In the genomic region with DNA sequence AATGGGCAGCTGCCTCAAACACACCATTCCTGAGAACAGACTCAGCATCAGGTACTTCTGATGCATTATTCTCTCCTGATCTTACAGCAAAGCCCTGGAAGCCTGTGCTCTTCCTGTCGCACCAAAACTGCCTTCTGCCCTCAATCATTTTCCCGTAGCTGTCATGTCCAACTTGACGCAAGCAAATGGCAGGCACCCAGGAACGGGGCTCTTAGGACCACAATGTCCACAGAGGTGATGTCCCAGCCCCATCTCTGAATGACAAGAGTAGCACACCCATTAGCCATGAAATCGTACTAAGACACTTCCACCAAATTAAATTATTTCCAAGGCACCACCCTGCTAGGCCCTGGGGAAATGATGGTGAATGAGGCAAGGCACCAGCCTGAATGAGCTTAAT, we compare ENCODE assay signal across 17 cellular contexts. TPM values are rescaled to one million over a fixed set of nuclear protein-coding genes. Genes with fewer than 3 reads are reported as not detected.
DNase-seq lines count a peak whose midpoint lies in the region; ATAC-seq and TF ChIP-seq lines count a peak whose summit lies in the region.
"Had no signal": no experiment of that assay in that cellular context is flagged by ENCODE, and none has a peak within 500 bp of the region (broad histone marks: within the 10 kb centered on the region; RNA-seq: fewer than 3 reads in every experiment).

No MANE protein-coding gene starts in this region.

- POLR2A ChIA-PET in Caco-2 (lab: Charles Lee) (interaction anchor here (0.7 to 1.2 kb wide), 2 partner anchors 12 to 47 kb away, joined by 3 to 4 read pairs; a partner anchor contains a TSS), Panc1 (lab: Charles Lee) (no interaction called here)

- H3K9me3 ChIP-seq in Caco-2: no peaks in the 10 kb centered on the region
- H3K9me3 ChIP-seq in Panc1 (ENCODE audit: control insufficient read depth, insufficient read depth, low read depth, low read length): no peaks in the 10 kb centered on the region
- no peaks in the 10 kb centered on the region for H3K9me3 ChIP-seq in gastrocnemius medialis
- peaks cover 15% of the 10 kb centered on the region for H3K9me3 ChIP-seq in endodermal cell (ENCODE audit: control insufficient read depth, low read length)

- H3K27ac Mint-ChIP-seq in Caco-2 (ENCODE audit: unreplicated experiment) (peak overlapping the region; percentile 92), nephron progenitor cell (peak overlapping the region; percentile 77), endodermal cell (no peak overlapping the region)
- H3K27ac Mint-ChIP-seq: CD4-positive, alpha-beta T cell; GM23338 had no signal

- H3K4me3 Mint-ChIP-seq in Caco-2 (ENCODE audit: unreplicated experiment) (peak overlapping the region; percentile 60), nephron progenitor cell (no peak overlapping the region), endodermal cell (no peak overlapping the region)
- H3K4me3 Mint-ChIP-seq: CD4-positive, alpha-beta T cell had no signal

- TF ChIP-seq POLR2A in gastrocnemius medialis (IDR thresholded peaks at IDR 0.05): no peak

- H3K4me1 Mint-ChIP-seq in Caco-2 (ENCODE audit: low read depth, unreplicated experiment) (peaks cover 54% of the 10 kb centered on the region), nephron progenitor cell (peaks cover 51% of the 10 kb centered on the region), endodermal cell (peaks cover 55% of the 10 kb centered on the region)

- intact Hi-C loops in Caco-2 (cut with micrococcal nuclease; ENCODE audit: unreplicated experiment) (no loop called here), Panc1 (cut with micrococcal nuclease; ENCODE audit: unreplicated experiment) (no loop called here), gastrocnemius medialis (cut with DNase I; ENCODE audit: low total_unique reads) (no loop called here)

- H3K9me3 Mint-ChIP-seq in Caco-2 (ENCODE audit: unreplicated experiment): no peaks in the 10 kb centered on the region
- peaks cover 19% of the 10 kb centered on the region for H3K9me3 Mint-ChIP-seq in nephron progenitor cell
- H3K9me3 Mint-ChIP-seq in endodermal cell: peaks cover 9% of the 10 kb centered on the region
- H3K9me3 Mint-ChIP-seq: CD4-positive, alpha-beta T cell had no signal

- CTCF ChIA-PET in Caco-2 (lab: Charles Lee) (no interaction called here), Panc1 (lab: Charles Lee) (interaction anchor here (0.6 kb wide), 1 partner anchor 26 kb away, joined by 3 read pairs; no protein-coding TSS in a partner anchor)

- H3K27ac ChIP-seq in Panc1 (ENCODE audit: low read length): peak overlapping the region; percentile 76
- H3K27ac ChIP-seq in gastrocnemius medialis: peak overlapping the region; percentile 78 to 84 (median 80)
- H3K27ac ChIP-seq in endodermal cell (ENCODE audit: low read depth, low read length): no peak overlapping the region
- H3K27ac ChIP-seq: C4-2B, HL-60 had no signal

- in situ Hi-C loops in Panc1 (cut with HindIII; ENCODE audit: low pct_unique_long_range_greater_than_20kb, low sequenced_read_pairs): no loop called here
- in situ Hi-C loops in gastrocnemius medialis (cut with MboI; ENCODE audit: low sequenced_read_pairs in 4 of 4): no loop called here

- DNase-seq in Caco-2: no peak
- no peak for DNase-seq in Panc1 (ENCODE audit: low read depth, low spot score)
- no peak for DNase-seq in nephron progenitor cell
- DNase-seq in gastrocnemius medialis: no peak
- no peak for DNase-seq in endodermal cell
- no peak for DNase-seq in NCI-H69 (lab: John Stamatoyannopoulos, UW)
- no peak for DNase-seq in NK-92 (lab: John Stamatoyannopoulos, UW; ENCODE audit: unreplicated experiment)
- DNase-seq: AML-193; CD4-positive, alpha-beta T cell; DMS79; GDM1; HCEC 1CT; IMR-90 had no signal

- H3K36me3 ChIP-seq in Caco-2 (ENCODE audit: control insufficient read depth, insufficient read depth, low read length) (no peaks in the 10 kb centered on the region), Panc1 (ENCODE audit: control insufficient read depth, insufficient read depth, low read length) (no peaks in the 10 kb centered on the region), gastrocnemius medialis (no peaks in the 10 kb centered on the region), endodermal cell (ENCODE audit: control insufficient read depth, insufficient read depth, low read length) (peaks cover 20% of the 10 kb centered on the region)

- 90 to 98% methylated on average over 4 to 5 of the region's 5 CpGs for WGBS in endodermal cell (ENCODE audit: insufficient coverage in 1 of 2, insufficient read length in 1 of 2), 2 experiments

- H3K27me3 Mint-ChIP-seq in Caco-2 (ENCODE audit: insufficient read depth, unreplicated experiment): no peaks in the 10 kb centered on the region
- peaks cover 2% of the 10 kb centered on the region for H3K27me3 Mint-ChIP-seq in nephron progenitor cell (ENCODE audit: low read depth, poor library complexity)
- no peaks in the 10 kb centered on the region for H3K27me3 Mint-ChIP-seq in endodermal cell (ENCODE audit: insufficient read depth)

- BruUV-seq in Caco-2 (replicated peaks; lab: Mats Ljungman, UMichigan): no TSS peak
- no TSS peak for BruUV-seq in Panc1 (replicated peaks; lab: Mats Ljungman, UMichigan)

- TF ChIP-seq CTCF in Caco-2 (IDR thresholded peaks at IDR 0.05; ENCODE audit: insufficient read depth in 1 of 2, low read depth in 1 of 2, low read length in 1 of 2, severe bottlenecking in 1 of 2, unreplicated experiment in 1 of 2) (no peak), Panc1 (IDR thresholded peaks at IDR 0.05) (no peak), nephron progenitor cell (IDR thresholded peaks at IDR 0.05) (no peak), gastrocnemius medialis (IDR thresholded peaks at IDR 0.05 in 4 of 5, conservative IDR thresholded peaks at IDR 0.05 in 1 of 5) (no peak), endodermal cell (conservative IDR thresholded peaks at IDR 0.05) (no peak)

- H3K27me3 ChIP-seq in Caco-2 (replicated peaks; ENCODE audit: control insufficient read depth, insufficient read depth, low read length): no peaks in the 10 kb centered on the region
- no peaks in the 10 kb centered on the region for H3K27me3 ChIP-seq in Panc1 (ENCODE audit: control insufficient read depth, insufficient read depth, low read length)
- no peaks in the 10 kb centered on the region for H3K27me3 ChIP-seq in gastrocnemius medialis
- H3K27me3 ChIP-seq in endodermal cell (ENCODE audit: control insufficient read depth, insufficient read depth, low read length, poor library complexity, severe bottlenecking): no peaks in the 10 kb centered on the region

- peak; percentile 36; the same call in 1 of the 2 replicates for ATAC-seq in Panc1
- peak in 1 of 2 donors; percentile 1 for ATAC-seq in gastrocnemius medialis

- peaks cover 65% of the 10 kb centered on the region for H3K36me3 Mint-ChIP-seq in Caco-2 (ENCODE audit: insufficient read depth, unreplicated experiment)
- H3K36me3 Mint-ChIP-seq in nephron progenitor cell (ENCODE audit: low read depth): peaks cover 49% of the 10 kb centered on the region
- peaks cover 12% of the 10 kb centered on the region for H3K36me3 Mint-ChIP-seq in endodermal cell (ENCODE audit: low read depth)

- H3K4me3 ChIP-seq in Caco-2 (ENCODE audit: low read depth, low read length) (no peak overlapping the region), Panc1 (ENCODE audit: low read depth in 2 of 2, low read length in 2 of 2) (no peak overlapping the region), gastrocnemius medialis (peak overlapping the region in 1 of 4 donors; percentile 23), endodermal cell (ENCODE audit: low read length) (no peak overlapping the region)
- H3K4me3 ChIP-seq: GM23338, K562 had no signal

- H3K9ac ChIP-seq in endodermal cell (ENCODE audit: extremely low read depth, low read length, poor library complexity, severe bottlenecking): no peak overlapping the region

- H3K4me1 ChIP-seq in Caco-2 (peaks cover 72% of the 10 kb centered on the region), Panc1 (ENCODE audit: control insufficient read depth, insufficient read depth, low read length) (peaks cover 92% of the 10 kb centered on the region), gastrocnemius medialis (peaks cover 52 to 58% of the 10 kb centered on the region in 2 donors), endodermal cell (ENCODE audit: control insufficient read depth, insufficient read depth, low read length) (peaks cover 16% of the 10 kb centered on the region)

RNA-seq across cellular contexts. Expression of a gene that starts 47.1 kb away (rescaled TPM):
- 103 and 108 TPM in 2 replicates for total RNA-seq in Caco-2 (2022)
- total RNA-seq in Panc1 (2021; ENCODE audit: unreplicated experiment): 209 TPM
- 50.0 TPM for polyA plus RNA-seq in Panc1 (2012; ENCODE audit: insufficient read length)
- total RNA-seq in gastrocnemius medialis: 10 to 100 TPM; 42.8 to 63.8 (median 50.4) TPM
- total RNA-seq in endodermal cell: 10 to 100 TPM; 72.6 to 93.2 TPM
- 20.1 TPM for polyA plus RNA-seq in endodermal cell (2013, experiment 1 of 2)
- 23.3 TPM for polyA plus RNA-seq in endodermal cell (2013, experiment 2 of 2)
